ENCODE assay signal across 17 cellular contexts in the genomic region with DNA sequence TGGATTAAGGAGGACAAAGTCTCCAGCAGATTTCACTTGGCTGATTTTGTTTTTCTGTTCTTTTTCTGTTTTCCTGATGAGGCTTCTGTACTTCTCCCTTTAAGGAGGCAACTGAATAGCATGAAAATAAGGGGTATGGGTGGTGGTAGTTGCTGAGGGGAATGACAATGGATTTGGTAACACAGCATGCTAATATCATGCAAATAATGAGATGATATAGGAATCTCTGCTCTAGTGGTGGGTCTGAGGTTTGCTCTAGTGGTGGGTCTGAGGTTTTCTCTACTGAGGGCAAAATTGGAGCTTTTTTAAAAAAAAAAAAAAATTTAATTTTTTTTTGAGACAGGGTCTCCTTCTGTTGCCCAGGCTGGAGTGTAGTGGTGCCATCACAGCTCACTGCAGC.
"Had no signal": no experiment of that assay in that cellular context is flagged by ENCODE, and none has a peak within 500 bp of the region (broad histone marks: within the 10 kb centered on the region; RNA-seq: fewer than 3 reads in every experiment).

No MANE protein-coding gene starts in this region.

- DNase-seq: activated CD4-positive, alpha-beta memory T cell treated with anti-CD3 and anti-CD28 coated beads, Interleukin-2, amount 10 ng/mL, durations not matched to agents 7 days and 5 days; activated CD4-positive, alpha-beta T cell treated with anti-CD3 and anti-CD28 coated beads for 36 hours; activated CD8-positive, alpha-beta memory T cell treated with anti-CD3 and anti-CD28 coated beads, Interleukin-2, amount 50 U/mL, for 48 hours; activated naive CD4-positive, alpha-beta T cell; aorta; colonic mucosa; effector CD4-positive, alpha-beta T cell; hippocampal formation; mucosa of descending colon; natural killer cell; stimulated activated CD4-positive, alpha-beta T cell treated with anti-CD3 and anti-CD28 coated beads, Interleukin-4, amount 100 ng/mL, for 4 hours; T1000; thyroid gland had no signal

- H3K9me3 ChIP-seq: colonic mucosa, gastroesophageal sphincter, mucosa of descending colon, prostate gland, thyroid gland had no signal

- H3K4me3 ChIP-seq: colonic mucosa, gastroesophageal sphincter, lung, mucosa of descending colon, prostate gland, thyroid gland had no signal

- H3K36me3 Mint-ChIP-seq: natural killer cell had no signal

- H3K27ac Mint-ChIP-seq: activated CD4-positive, alpha-beta memory T cell treated with anti-CD3 and anti-CD28 coated beads, Interleukin-2, amount 10 ng/mL, durations not matched to agents 7 days and 5 days; activated CD4-positive, alpha-beta T cell treated with anti-CD3 and anti-CD28 coated beads for 36 hours; natural killer cell had no signal

- H3K27me3 ChIP-seq: colonic mucosa, gastroesophageal sphincter, thyroid gland had no signal

- H3K4me1 ChIP-seq: colonic mucosa, prostate gland had no signal

- H3K36me3 ChIP-seq: colonic mucosa, gastroesophageal sphincter, prostate gland, thyroid gland had no signal

- H3K9me3 Mint-ChIP-seq: activated CD4-positive, alpha-beta memory T cell treated with anti-CD3 and anti-CD28 coated beads, Interleukin-2, amount 10 ng/mL, durations not matched to agents 7 days and 5 days; natural killer cell had no signal

- ATAC-seq: activated CD4-positive, alpha-beta T cell treated with anti-CD3 and anti-CD28 coated beads for 36 hours; gastroesophageal sphincter; mucosa of descending colon; natural killer cell; sciatic nerve had no signal

- H3K4me3 Mint-ChIP-seq: activated CD4-positive, alpha-beta memory T cell treated with anti-CD3 and anti-CD28 coated beads, Interleukin-2, amount 10 ng/mL, durations not matched to agents 7 days and 5 days; activated CD4-positive, alpha-beta T cell treated with anti-CD3 and anti-CD28 coated beads for 36 hours; natural killer cell had no signal

- H3K4me1 Mint-ChIP-seq: natural killer cell had no signal

- H3K27ac ChIP-seq: colonic mucosa, prostate gland had no signal

- H3K27me3 Mint-ChIP-seq: activated CD4-positive, alpha-beta memory T cell treated with anti-CD3 and anti-CD28 coated beads, Interleukin-2, amount 10 ng/mL, durations not matched to agents 7 days and 5 days had no signal
